In the genomic region with DNA sequence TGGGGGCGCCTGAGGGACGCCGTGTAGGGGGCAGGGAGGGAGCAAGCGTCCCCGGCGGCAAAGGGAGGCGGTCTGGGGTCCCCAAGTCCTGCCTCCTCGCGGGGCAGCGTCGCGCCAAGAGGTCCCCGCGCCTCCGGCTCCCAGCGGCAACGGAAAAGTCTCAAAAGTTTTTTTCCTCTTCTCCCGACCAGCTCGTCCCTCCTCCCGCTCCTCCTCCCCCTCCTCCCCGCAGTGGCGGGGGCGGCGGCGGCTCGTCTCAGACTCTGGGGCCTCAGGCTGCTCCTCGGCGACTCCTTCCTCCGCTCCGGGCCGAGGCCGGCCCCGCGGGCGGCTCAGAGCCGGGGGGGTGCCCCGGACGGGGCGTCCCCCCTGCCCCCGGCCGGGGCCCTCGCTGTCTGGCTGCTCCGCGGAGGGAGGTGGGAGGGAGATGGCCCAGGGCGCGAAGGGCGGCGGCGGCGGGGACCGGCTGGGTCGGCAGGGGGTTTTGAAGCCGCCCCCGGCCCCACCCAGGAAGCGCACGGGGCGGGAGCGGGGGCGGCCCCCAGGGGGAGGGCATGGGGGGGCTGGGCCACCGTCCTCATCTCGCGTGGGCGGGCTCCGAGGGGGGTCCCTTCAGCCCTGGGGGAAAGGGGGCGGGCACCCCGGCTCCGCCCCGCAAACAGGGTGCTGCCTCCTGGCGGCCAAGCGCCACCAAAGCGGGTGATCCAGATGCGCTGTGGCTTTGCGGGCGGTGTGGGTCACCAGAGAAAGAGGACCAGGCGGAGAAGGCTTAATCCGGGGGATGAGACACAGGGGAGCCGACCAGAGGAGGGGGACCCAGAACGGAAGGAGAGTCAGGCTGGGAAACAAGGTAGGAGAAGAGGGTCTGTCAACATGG, we compare ENCODE assay signal across 8 cellular contexts. TPM values are rescaled to one million over a fixed set of nuclear protein-coding genes. Genes with fewer than 3 reads are reported as not detected.
DNase-seq lines count a peak whose midpoint lies in the region; ATAC-seq and TF ChIP-seq lines count a peak whose summit lies in the region.

A gene (minus strand): TSS at position 457 of the 877 bp plus-strand sequence. CDS start 878 bp downstream, outside the sequence.

- intact Hi-C loops in activated CD4-positive, alpha-beta T cell treated with anti-CD3 and anti-CD28 coated beads, Interleukin-2, amount 10 ng/mL, durations not matched to agents 24 days and 14 days (cut with micrococcal nuclease) = loop anchor here (1.0 to 10.0 kb wide), 4 partner anchors 10 to 579 kb away; a partner anchor contains a TSS

- H3K4me3 ChIP-seq in GM12865 (ENCODE audit: low read depth, low read length) = peak within 1 kb of the TSS; percentile 96
- peak within 1 kb of the TSS; percentile 93 for H3K4me3 ChIP-seq in coronary artery

- TF ChIP-seq CTCF in GM12865 (IDR thresholded peaks at IDR 0.05; ENCODE audit: insufficient read depth, low read depth, low read length, missing control alignments) (peak; percentile 88), coronary artery (IDR thresholded peaks at IDR 0.05) (peak; percentile 94)

- H3K27me3 Mint-ChIP-seq in activated CD4-positive, alpha-beta T cell treated with anti-CD3 and anti-CD28 coated beads, Interleukin-2, amount 10 ng/mL, durations not matched to agents 24 days and 14 days = no peaks in the 10 kb centered on the region

- H3K4me3 Mint-ChIP-seq in activated CD4-positive, alpha-beta T cell treated with anti-CD3 and anti-CD28 coated beads, Interleukin-2, amount 10 ng/mL, durations not matched to agents 24 days and 14 days = peak within 1 kb of the TSS; percentile 92

- H3K4me1 Mint-ChIP-seq in activated CD4-positive, alpha-beta T cell treated with anti-CD3 and anti-CD28 coated beads, Interleukin-2, amount 10 ng/mL, durations not matched to agents 24 days and 14 days = peaks cover 56% of the 10 kb centered on the region

- H3K9me3 Mint-ChIP-seq in activated CD4-positive, alpha-beta T cell treated with anti-CD3 and anti-CD28 coated beads, Interleukin-2, amount 10 ng/mL, durations not matched to agents 24 days and 14 days = no peaks in the 10 kb centered on the region

- peak; percentile 96 for DNase-seq in GM12865 (ENCODE audit: low read depth)
- peak; percentile 65 for DNase-seq in NCI-H460 (ENCODE audit: extremely low read depth, low read depth)
- peak; percentile 98 for DNase-seq in activated CD4-positive, alpha-beta T cell treated with anti-CD3 and anti-CD28 coated beads, Interleukin-2, amount 10 ng/mL, durations not matched to agents 24 days and 14 days
- peak; percentile 95 for DNase-seq in coronary artery (ENCODE audit: low spot score)
- DNase-seq in left lobe of liver (ENCODE audit: low spot score) = peak; percentile 78
- DNase-seq in stimulated activated CD4-positive, alpha-beta T cell treated with anti-CD3 and anti-CD28 coated beads, Interleukin-1b, Interleukin-23, amount 100 ng/mL, for 48 hours = peak; percentile 88

- ATAC-seq in HG02623 (IDR thresholded peaks at IDR 0.05; ENCODE audit: unreplicated experiment) = peak; percentile 39
- peak; percentile 78 for ATAC-seq in left lobe of liver
- ATAC-seq in GM18870 (IDR thresholded peaks at IDR 0.05; ENCODE audit: unreplicated experiment) = no peak

- H3K27ac ChIP-seq in coronary artery = peak within 1 kb of the TSS; percentile 84 to 93

- peaks cover 34% of the 10 kb centered on the region for H3K36me3 Mint-ChIP-seq in activated CD4-positive, alpha-beta T cell treated with anti-CD3 and anti-CD28 coated beads, Interleukin-2, amount 10 ng/mL, durations not matched to agents 24 days and 14 days (ENCODE audit: low read depth)

- peak within 1 kb of the TSS; percentile 96 for H3K27ac Mint-ChIP-seq in activated CD4-positive, alpha-beta T cell treated with anti-CD3 and anti-CD28 coated beads, Interleukin-2, amount 10 ng/mL, durations not matched to agents 24 days and 14 days

RNA-seq across cellular contexts. Expression of the gene that starts here (rescaled TPM):
- total RNA-seq in NCI-H460 (2014; rRNA removed; shearing (Covaris generic)) = 4.8 and 9.4 TPM in 2 replicates
- 5.4 and 5.7 TPM in 2 replicates for polyA plus RNA-seq in NCI-H460 (2014; cell fraction: nucleus; rRNA removed)
- 125 and 127 TPM in 2 replicates for total RNA-seq in activated CD4-positive, alpha-beta T cell treated with anti-CD3 and anti-CD28 coated beads, Interleukin-2, amount 10 ng/mL, durations not matched to agents 24 days and 14 days
- 7.9 TPM for total RNA-seq in left lobe of liver

Comparison
In these comparisons a context has a peak if more than half of its experiments do, and no peak if none do; other contexts are left out.
1. RNA of the gene that starts here (total RNA-seq): 125 to 127 TPM in activated CD4-positive, alpha-beta T cell treated with anti-CD3 and anti-CD28 coated beads, Interleukin-2, amount 10 ng/mL, durations not matched to agents 24 days and 14 days; 7.9 TPM in left lobe of liver (single experiment) and 4.8 to 9.4 TPM in NCI-H460; every median in the first group is over 10 times any median in the second.
2. Peak in every context shown above with its lines, with median percentiles within 50 percentile points of each other: DNase-seq.